ENCODE assay signal across 22 cellular contexts in genomic region chr2:100986157-100986556, GRCh38. TPM values are rescaled to one million over a fixed set of nuclear protein-coding genes. Genes with fewer than 3 reads are reported as not detected.
DNase-seq lines count a peak whose midpoint lies in the region; ATAC-seq, FAIRE-seq and TF ChIP-seq lines count a peak whose summit lies in the region.
"Had no signal": no experiment of that assay in that cellular context is flagged by ENCODE, and none has a peak within 500 bp of the region (broad histone marks: within the 10 kb centered on the region; RNA-seq: fewer than 3 reads in every experiment).

No MANE protein-coding gene starts in this region.

- no peaks in the 10 kb centered on the region for H4K20me1 ChIP-seq in HepG2 (ENCODE audit: insufficient read depth, low read length)

- BruUV-seq in HepG2 (replicated peaks; lab: Mats Ljungman, UMichigan), result TSS peak; percentile 17

- no peaks in the 10 kb centered on the region for H3K79me2 ChIP-seq in HepG2 (ENCODE audit: insufficient read depth, low read length)

- peaks cover 7% of the 10 kb centered on the region for H3K36me3 Mint-ChIP-seq in glutamatergic neuron (ENCODE audit: unreplicated experiment)
- H3K36me3 Mint-ChIP-seq in activated T-helper 2 cell treated with anti-CD3 and anti-CD28 coated beads, Interferon-gamma antibody, Interleukin-2, Interleukin-4, amounts not matched to agents 10 μg/mL and 5 μg/mL and 100 μg/mL, durations not matched to agents 14 hours and 24 hours and 36 hours (ENCODE audit: low read depth), result no peaks in the 10 kb centered on the region
- H3K36me3 Mint-ChIP-seq in effector memory CD8-positive, alpha-beta T cell (ENCODE audit: insufficient read depth), result no peaks in the 10 kb centered on the region
- H3K36me3 Mint-ChIP-seq: CD4-positive, CD25-positive, alpha-beta regulatory T cell had no signal

- no peak for FAIRE-seq in HepG2 (lab: Jason Lieb, UNC)
- FAIRE-seq: D721Med, GM12878, GM19239, H1 had no signal

- H3K4me1 ChIP-seq in HepG2 (ENCODE audit: insufficient read depth, low read length) (peaks cover 2% of the 10 kb centered on the region), right lobe of liver (no peaks in the 10 kb centered on the region), sigmoid colon (no peaks in the 10 kb centered on the region)

- no peak overlapping the region for H3K4me2 ChIP-seq in HepG2 (ENCODE audit: low read depth, low read length)

- H3K27me3 Mint-ChIP-seq in glutamatergic neuron (ENCODE audit: unreplicated experiment), result peaks cover 6% of the 10 kb centered on the region
- peaks cover 1% of the 10 kb centered on the region for H3K27me3 Mint-ChIP-seq in activated T-helper 2 cell treated with anti-CD3 and anti-CD28 coated beads, Interferon-gamma antibody, Interleukin-2, Interleukin-4, amounts not matched to agents 10 μg/mL and 5 μg/mL and 100 μg/mL, durations not matched to agents 14 hours and 24 hours and 36 hours (ENCODE audit: low read depth)
- peaks cover 1 to 17% of the 10 kb centered on the region in 2 donors for H3K27me3 Mint-ChIP-seq in effector memory CD8-positive, alpha-beta T cell

- TF ChIP-seq RAD21 in HepG2 (CRISPR knock-in tag; IDR thresholded peaks at IDR 0.05), result no peak

- in situ Hi-C loops in HepG2 (cut with HindIII; ENCODE audit: extremely low pct_ligation_motif_present, low pct_unique_long_range_greater_than_20kb), result no loop called here

- POLR2A ChIA-PET in HepG2 (lab: Yijun Ruan, JAX), result interaction anchor here (0.8 kb wide), 1 partner anchor 16 kb away, joined by 3 read pairs; the partner anchor contains the start of gene RPL31

- no peak overlapping the region for H3K27ac Mint-ChIP-seq in glutamatergic neuron (ENCODE audit: unreplicated experiment)
- H3K27ac Mint-ChIP-seq in activated T-helper 2 cell treated with anti-CD3 and anti-CD28 coated beads, Interferon-gamma antibody, Interleukin-2, Interleukin-4, amounts not matched to agents 10 μg/mL and 5 μg/mL and 100 μg/mL, durations not matched to agents 14 hours and 24 hours and 36 hours, result no peak overlapping the region
- no peak overlapping the region for H3K27ac Mint-ChIP-seq in effector memory CD8-positive, alpha-beta T cell
- H3K27ac Mint-ChIP-seq: CD4-positive, CD25-positive, alpha-beta regulatory T cell; CD8-positive, alpha-beta T cell had no signal

- TF ChIP-seq EP300 in HepG2 (IDR thresholded peaks at IDR 0.05; ENCODE audit: low read depth in 2 of 2, low read length in 2 of 2) (no peak), HepG2 (CRISPR knock-in tag; IDR thresholded peaks at IDR 0.05; ENCODE audit: borderline replicate concordance) (no peak), sigmoid colon (IDR thresholded peaks at IDR 0.05) (no peak)

- no peaks in the 10 kb centered on the region for H3K9me3 ChIP-seq in HepG2 (ENCODE audit: low read length)
- H3K9me3 ChIP-seq in right lobe of liver, result no peaks in the 10 kb centered on the region
- no peaks in the 10 kb centered on the region for H3K9me3 ChIP-seq in sigmoid colon

- no peak overlapping the region for H3K9ac ChIP-seq in HepG2 (ENCODE audit: insufficient read depth, low read depth, low read length)
- H3K9ac ChIP-seq: GM23248 had no signal

- H3K36me3 ChIP-seq in HepG2 (replicated peaks in 1 of 2; ENCODE audit: control insufficient read depth in 1 of 2, insufficient read depth in 2 of 2, low read length in 2 of 2), result peaks cover 25 to 69% of the 10 kb centered on the region in 2 experiments
- H3K36me3 ChIP-seq in right lobe of liver, result peaks cover 0 to 6% (median 0%) of the 10 kb centered on the region in 4 donors
- peaks cover 0 to 26% (median 8%) of the 10 kb centered on the region in 4 donors for H3K36me3 ChIP-seq in sigmoid colon

- TF ChIP-seq POLR2A in HepG2 (IDR thresholded peaks at IDR 0.05; ENCODE audit: insufficient read depth in 1 of 2, low read depth in 2 of 2, low read length in 2 of 2) (no peak), right lobe of liver (IDR thresholded peaks at IDR 0.05) (no peak), sigmoid colon (IDR thresholded peaks at IDR 0.05) (no peak)

- H3K27me3 ChIP-seq in HepG2 (ENCODE audit: control insufficient read depth in 1 of 2, insufficient read depth in 2 of 2, low read length in 2 of 2) (no peaks in the 10 kb centered on the region), right lobe of liver (no peaks in the 10 kb centered on the region), sigmoid colon (no peaks in the 10 kb centered on the region)

- peaks cover 18% of the 10 kb centered on the region for H3K4me1 Mint-ChIP-seq in glutamatergic neuron (ENCODE audit: low read depth, unreplicated experiment)
- H3K4me1 Mint-ChIP-seq in activated T-helper 2 cell treated with anti-CD3 and anti-CD28 coated beads, Interferon-gamma antibody, Interleukin-2, Interleukin-4, amounts not matched to agents 10 μg/mL and 5 μg/mL and 100 μg/mL, durations not matched to agents 14 hours and 24 hours and 36 hours (ENCODE audit: low read depth), result no peaks in the 10 kb centered on the region
- H3K4me1 Mint-ChIP-seq in effector memory CD8-positive, alpha-beta T cell (ENCODE audit: low read depth in 2 of 2), result peaks cover 2 to 5% of the 10 kb centered on the region in 2 donors

- CTCF ChIA-PET in HepG2 (lab: Yijun Ruan, JAX; ENCODE audit: low intra/inter-chr PET ratio, low total read pairs), result interaction anchor here (0.7 to 5.2 kb wide), 5 partner anchors 255 to 391 kb away, joined by 3 to 41 read pairs (median 11); no protein-coding TSS in a partner anchor

- ATAC-seq in HepG2 (no peak), right lobe of liver (no peak), HG03139 (IDR thresholded peaks at IDR 0.05; ENCODE audit: unreplicated experiment) (no peak)
- no peak for ATAC-seq in effector memory CD8-positive, alpha-beta T cell (replicated peaks)
- ATAC-seq: CD8-positive, alpha-beta T cell; GM12878 had no signal

- DNase-seq in HepG2 (ENCODE audit: low spot score) (no peak), right lobe of liver (no peak), NCI-H2171 treated with DMSO at 0.1 percent for 48 hours (lab: John Stamatoyannopoulos, UW) (peak; percentile 64), glutamatergic neuron (peak; percentile 49), sigmoid colon (peak; percentile 58)
- no peak for DNase-seq in activated T-helper 2 cell treated with anti-CD3 and anti-CD28 coated beads, Interferon-gamma antibody, Interleukin-2, Interleukin-4, amounts not matched to agents 10 μg/mL and 5 μg/mL and 100 μg/mL, durations not matched to agents 14 hours and 24 hours and 36 hours (ENCODE audit: low spot score)
- no peak for DNase-seq in effector memory CD8-positive, alpha-beta T cell
- DNase-seq: CD4-positive, CD25-positive, alpha-beta regulatory T cell; CD8-positive, alpha-beta T cell; DMS 273 treated with DMSO at 0.1 percent for 48 hours; DMS79; EL; GDM1; GM23248; H7; HCEC 1CT had no signal

- no peak overlapping the region for H2AFZ ChIP-seq in HepG2 (ENCODE audit: low read length)
- H2AFZ ChIP-seq: GM23248 had no signal

- 97% methylated on average over 11 of the region's 11 CpGs for WGBS in HepG2 (ENCODE audit: low lambda C conversion rate)
- WGBS in right lobe of liver (ENCODE audit: insufficient coverage, low coverage, low lambda C conversion rate, missing lambda C conversion rate), result 83% methylated on average over 1 of the region's 11 CpGs
- WGBS in sigmoid colon, 2 donors, result 90 to 92% methylated on average over 11 of the region's 11 CpGs

- no peak overlapping the region for H3K4me3 Mint-ChIP-seq in glutamatergic neuron (ENCODE audit: unreplicated experiment)
- H3K4me3 Mint-ChIP-seq in activated T-helper 2 cell treated with anti-CD3 and anti-CD28 coated beads, Interferon-gamma antibody, Interleukin-2, Interleukin-4, amounts not matched to agents 10 μg/mL and 5 μg/mL and 100 μg/mL, durations not matched to agents 14 hours and 24 hours and 36 hours (ENCODE audit: low read depth), result no peak overlapping the region
- H3K4me3 Mint-ChIP-seq in effector memory CD8-positive, alpha-beta T cell, result no peak overlapping the region
- H3K4me3 Mint-ChIP-seq: CD4-positive, CD25-positive, alpha-beta regulatory T cell; CD8-positive, alpha-beta T cell had no signal

- H3K9me3 Mint-ChIP-seq in glutamatergic neuron (ENCODE audit: unreplicated experiment), result peaks cover 3% of the 10 kb centered on the region
- no peaks in the 10 kb centered on the region for H3K9me3 Mint-ChIP-seq in activated T-helper 2 cell treated with anti-CD3 and anti-CD28 coated beads, Interferon-gamma antibody, Interleukin-2, Interleukin-4, amounts not matched to agents 10 μg/mL and 5 μg/mL and 100 μg/mL, durations not matched to agents 14 hours and 24 hours and 36 hours
- no peaks in the 10 kb centered on the region for H3K9me3 Mint-ChIP-seq in effector memory CD8-positive, alpha-beta T cell
- H3K9me3 Mint-ChIP-seq: CD4-positive, CD25-positive, alpha-beta regulatory T cell; CD8-positive, alpha-beta T cell had no signal

- TF ChIP-seq CTCF in HepG2 (CRISPR knock-in tag; IDR thresholded peaks at IDR 0.05), result no peak
- no peak for TF ChIP-seq CTCF in right lobe of liver (IDR thresholded peaks at IDR 0.05)
- no peak for TF ChIP-seq CTCF in glutamatergic neuron (IDR thresholded peaks at IDR 0.05; ENCODE audit: partially characterized antibody, unreplicated experiment)
- TF ChIP-seq CTCF in sigmoid colon (IDR thresholded peaks at IDR 0.05), result no peak

- H3K27ac ChIP-seq in HepG2 (ENCODE audit: extremely low read length, insufficient read depth, low read length) (no peak overlapping the region), right lobe of liver (no peak overlapping the region), sigmoid colon (no peak overlapping the region)
- H3K27ac ChIP-seq: C4-2B, GM23248 had no signal

- H3K4me3 ChIP-seq in HepG2 (replicated peaks in 1 of 3; ENCODE audit: insufficient read depth in 1 of 3, low read depth in 2 of 3, low read length in 3 of 3) (no peak overlapping the region), right lobe of liver (no peak overlapping the region), sigmoid colon (no peak overlapping the region)
- H3K4me3 ChIP-seq: GM12878, GM23248 had no signal

- intact Hi-C loops in HepG2 (cut with micrococcal nuclease; ENCODE audit: unreplicated experiment), result loop anchor here (10.0 kb wide), 1 partner anchor 91 kb away; no protein-coding TSS in a partner anchor
- intact Hi-C loops in right lobe of liver (cut with DNase I), result loop anchor here (5.0 to 10.0 kb wide), 3 partner anchors 261 to 379 kb away; no protein-coding TSS in a partner anchor
- intact Hi-C loops in sigmoid colon (cut with DNase I), result no loop called here
- intact Hi-C loops in activated T-helper 2 cell treated with anti-CD3 and anti-CD28 coated beads, Interferon-gamma antibody, Interleukin-2, Interleukin-4, amounts not matched to agents 10 μg/mL and 5 μg/mL and 100 μg/mL, durations not matched to agents 14 hours and 24 hours and 36 hours (cut with micrococcal nuclease), result loop anchor here (10.0 kb wide), 1 partner anchor 561 kb away; no protein-coding TSS in a partner anchor

RNA-seq across cellular contexts. Expression of gene RPL31, which starts 15.9 kb away (rescaled TPM):
- total RNA-seq in HepG2 (2016; rRNA removed; fragmentation: Illumina TruSeq; extraction: Trizol) (3,331 and 4,246 TPM in 2 replicates), right lobe of liver (100 to 1,000 TPM; 363 to 497 (median 443) TPM), glutamatergic neuron (ENCODE audit: unreplicated experiment) (761 TPM), sigmoid colon (1,000 to 10,000 TPM; 1,030 to 2,345 (median 1,749) TPM)
- total RNA-seq in HepG2 (2016; cell fraction: cytosol; rRNA removed; fragmentation: Illumina TruSeq; extraction: Trizol; ENCODE audit: low read depth), result 5,225 and 5,854 TPM in 2 replicates
- total RNA-seq in HepG2 (2016; cell fraction: insoluble cytoplasmic fraction; rRNA removed; fragmentation: Illumina TruSeq; extraction: Trizol), result 3,362 and 4,378 TPM in 2 replicates
- 8,556 and 9,092 TPM in 2 replicates for total RNA-seq in HepG2 (2016; cell fraction: membrane; rRNA removed; fragmentation: Illumina TruSeq; extraction: Trizol)
- 1,122 and 1,268 TPM in 2 replicates for total RNA-seq in HepG2 (2016; cell fraction: nucleus; rRNA removed; fragmentation: Illumina TruSeq; extraction: Trizol)
- polyA plus RNA-seq in HepG2 (2011; rRNA removed) (3,582 and 3,614 TPM in 2 replicates), sigmoid colon (1,000 to 10,000 TPM; 5,415 to 7,327 (median 5,660) TPM)
- polyA plus RNA-seq in HepG2 (2011; cell fraction: cytosol; rRNA removed), result 3,176 and 4,386 TPM in 2 replicates
- polyA plus RNA-seq in HepG2 (2011; cell fraction: nucleus; rRNA removed), result 741 and 878 TPM in 2 replicates
- polyA plus RNA-seq in HepG2 (2012), result 8,552 and 9,844 TPM in 2 replicates
- polyA plus RNA-seq in HepG2 (2016; cell fraction: cytosol; fragmentation: Illumina TruSeq; extraction: Trizol; ENCODE audit: low read depth), result 7,218 and 7,614 TPM in 2 replicates
- polyA plus RNA-seq in HepG2 (2016; cell fraction: insoluble cytoplasmic fraction; fragmentation: Illumina TruSeq; extraction: Trizol; ENCODE audit: low read depth), result 4,222 and 4,697 TPM in 2 replicates
- 8,348 and 8,377 TPM in 2 replicates for polyA plus RNA-seq in HepG2 (2016; cell fraction: membrane; fragmentation: Illumina TruSeq; extraction: Trizol; ENCODE audit: low read depth)
- polyA plus RNA-seq in HepG2 (2016; cell fraction: nucleus; fragmentation: Illumina TruSeq; extraction: Trizol; ENCODE audit: insufficient read depth, low read depth), result 2,101 and 2,110 TPM in 2 replicates
- polyA minus RNA-seq in HepG2 (2011; rRNA and poly(A)+ RNA removed; ENCODE audit: low replicate concordance), result 234 and 364 TPM in 2 replicates
- polyA minus RNA-seq in HepG2 (2011; cell fraction: cytosol; rRNA and poly(A)+ RNA removed), result 317 and 452 TPM in 2 replicates
- 241 and 344 TPM in 2 replicates for polyA minus RNA-seq in HepG2 (2011; cell fraction: nucleus; rRNA and poly(A)+ RNA removed)
- total RNA-seq in activated T-helper 2 cell treated with anti-CD3 and anti-CD28 coated beads, Interferon-gamma antibody, Interleukin-2, Interleukin-4, amounts not matched to agents 10 μg/mL and 5 μg/mL and 100 μg/mL, durations not matched to agents 14 hours and 24 hours and 36 hours, result 1,195 and 1,243 TPM in 2 replicates

Comparison
In these comparisons a context has a peak if more than half of its experiments do, and no peak if none do; other contexts are left out.
1. DNase-seq: peak in NCI-H2171 treated with DMSO at 0.1 percent for 48 hours (single experiment), glutamatergic neuron (single experiment) and sigmoid colon (single experiment); none in HepG2 (single experiment), right lobe of liver (0 of 3), activated T-helper 2 cell treated with anti-CD3 and anti-CD28 coated beads, Interferon-gamma antibody, Interleukin-2, Interleukin-4, amounts not matched to agents 10 μg/mL and 5 μg/mL and 100 μg/mL, durations not matched to agents 14 hours and 24 hours and 36 hours (single experiment) and effector memory CD8-positive, alpha-beta T cell (0 of 3).